Comparison of ENCODE assay signal across 19 cellular contexts in the genomic region with DNA sequence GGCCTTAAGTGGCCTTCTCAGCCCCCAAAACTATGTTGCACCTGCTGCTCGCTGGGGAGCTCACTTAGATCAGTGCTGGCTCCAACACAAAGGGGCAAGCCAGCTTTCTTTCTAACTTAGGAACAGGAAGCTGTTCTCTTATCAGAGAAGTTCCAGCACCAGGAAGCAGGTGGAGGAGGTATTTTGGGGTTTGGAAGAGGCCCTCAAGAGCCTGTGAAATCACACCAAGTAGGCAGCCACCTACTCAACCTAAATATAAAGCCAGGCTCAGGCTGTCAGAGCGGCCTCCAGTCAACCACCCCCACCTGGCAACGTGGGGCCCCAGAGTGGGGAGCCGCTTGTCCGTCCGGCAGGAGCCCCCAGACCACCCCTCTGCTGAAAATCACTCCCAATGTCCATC.
DNase-seq lines count a peak whose midpoint lies in the region; ATAC-seq and TF ChIP-seq lines count a peak whose summit lies in the region.
"Had no signal": no experiment of that assay in that cellular context is flagged by ENCODE, and none has a peak within 500 bp of the region (broad histone marks: within the 10 kb centered on the region; RNA-seq: fewer than 3 reads in every experiment).

No MANE protein-coding gene starts in this region.

- no peaks in the 10 kb centered on the region for H3K9me3 ChIP-seq in cardiac muscle cell (ENCODE audit: low read depth)
- no peaks in the 10 kb centered on the region for H3K9me3 ChIP-seq in left ventricle myocardium inferior (replicated peaks)
- H3K9me3 ChIP-seq in upper lobe of right lung = no peaks in the 10 kb centered on the region
- H3K9me3 ChIP-seq: A549, MG63, Peyer's patch had no signal

- H3K27ac ChIP-seq in cardiac muscle cell (peak overlapping the region; percentile 68), left ventricle myocardium inferior (replicated peaks) (no peak overlapping the region), dorsolateral prefrontal cortex (peak overlapping the region in 49 of 59 donors; percentile 2 to 93 (median 70)), upper lobe of right lung (no peak overlapping the region)
- H3K27ac ChIP-seq: A549, KMS-11, Peyer's patch had no signal

- no peaks in the 10 kb centered on the region for H3K27me3 ChIP-seq in cardiac muscle cell
- H3K27me3 ChIP-seq in left ventricle myocardium inferior (ENCODE audit: low read depth) = peaks cover 64% of the 10 kb centered on the region
- H3K27me3 ChIP-seq in dorsolateral prefrontal cortex = peaks cover 0 to 8% (median 0%) of the 10 kb centered on the region in 45 donors
- peaks cover 11% of the 10 kb centered on the region for H3K27me3 ChIP-seq in upper lobe of right lung
- H3K27me3 ChIP-seq: Peyer's patch had no signal

- intact Hi-C loops in left ventricle myocardium inferior (cut with micrococcal nuclease) (no loop called here), dorsolateral prefrontal cortex (cut with DNase I) (loop anchor here (1.0 to 2.0 kb wide), 3 partner anchors 23 to 106 kb away; no protein-coding TSS in a partner anchor), upper lobe of right lung (cut with DNase I) (no loop called here)

- no peaks in the 10 kb centered on the region for H3K36me3 ChIP-seq in cardiac muscle cell
- no peaks in the 10 kb centered on the region for H3K36me3 ChIP-seq in left ventricle myocardium inferior
- no peaks in the 10 kb centered on the region for H3K36me3 ChIP-seq in upper lobe of right lung
- H3K36me3 ChIP-seq: MG63, Peyer's patch had no signal

- DNase-seq in cardiac muscle cell (ENCODE audit: low read depth in 1 of 2, low spot score in 1 of 2) = no peak
- DNase-seq in left ventricle myocardium inferior = no peak
- peak in 3 of 10 donors; percentile 53 to 75 (median 70) for DNase-seq in dorsolateral prefrontal cortex
- DNase-seq in middle frontal gyrus (ENCODE audit: extremely low spot score, low spot score) = peak; percentile 29
- peak; percentile 50 for DNase-seq in upper lobe of right lung
- DNase-seq in COLO668 (lab: John Stamatoyannopoulos, UW; ENCODE audit: unreplicated experiment) = no peak
- DNase-seq in KBM-7 = no peak
- DNase-seq: GF-D8, GOT3, HFFc6, MG63, NCI-H1930, NCI-H2171, NCI-H446 treated with DMSO at 0.1 percent for 48 hours, NCI-H774, Peyer's patch had no signal

- ATAC-seq in upper lobe of right lung (peak; percentile 48), GM21515 (IDR thresholded peaks at IDR 0.05; ENCODE audit: unreplicated experiment) (no peak)
- ATAC-seq: A549 had no signal

- no peak overlapping the region for H3K4me3 ChIP-seq in cardiac muscle cell
- no peak overlapping the region for H3K4me3 ChIP-seq in left ventricle myocardium inferior
- H3K4me3 ChIP-seq in dorsolateral prefrontal cortex = no peak overlapping the region
- no peak overlapping the region for H3K4me3 ChIP-seq in upper lobe of right lung
- H3K4me3 ChIP-seq: A549, MG63, Peyer's patch had no signal

- H3K4me1 ChIP-seq in cardiac muscle cell (ENCODE audit: low read depth) = peaks cover 29% of the 10 kb centered on the region
- H3K4me1 ChIP-seq in left ventricle myocardium inferior = peaks cover 10% of the 10 kb centered on the region
- H3K4me1 ChIP-seq in upper lobe of right lung = no peaks in the 10 kb centered on the region
- H3K4me1 ChIP-seq: A549, Peyer's patch had no signal

- in situ Hi-C loops in KBM-7 (cut with MboI; ENCODE audit: low pct_unique_long_range_greater_than_20kb, low sequenced_read_pairs) = no loop called here

- no peak for TF ChIP-seq CTCF in cardiac muscle cell (IDR thresholded peaks at IDR 0.05; ENCODE audit: low read depth, low read length)
- TF ChIP-seq CTCF in left ventricle myocardium inferior (IDR thresholded peaks at IDR 0.05; ENCODE audit: borderline replicate concordance) = no peak
- no peak for TF ChIP-seq CTCF in dorsolateral prefrontal cortex (IDR thresholded peaks at IDR 0.05 in 54 of 56, conservative IDR thresholded peaks at IDR 0.05 in 2 of 56; ENCODE audit: low read depth in 1 of 56, partially characterized antibody in 56 of 56)
- TF ChIP-seq CTCF in upper lobe of right lung (IDR thresholded peaks at IDR 0.05) = no peak

Comparison
In these comparisons a context has a peak if more than half of its experiments do, and no peak if none do; other contexts are left out.
1. H3K27ac ChIP-seq: peak in cardiac muscle cell (single experiment) and dorsolateral prefrontal cortex (49 of 59); none in left ventricle myocardium inferior (single experiment) and upper lobe of right lung (single experiment).
2. DNase-seq: peak in middle frontal gyrus (single experiment) and upper lobe of right lung (single experiment); none in cardiac muscle cell (0 of 2), left ventricle myocardium inferior (single experiment), COLO668 (single experiment) and KBM-7 (single experiment).
3. intact Hi-C loops: an anchor here in dorsolateral prefrontal cortex (1.0 to 2.0 kb wide); none called in left ventricle myocardium inferior and upper lobe of right lung.